Comparison of ENCODE assay signal across 18 cellular contexts in the genomic region with DNA sequence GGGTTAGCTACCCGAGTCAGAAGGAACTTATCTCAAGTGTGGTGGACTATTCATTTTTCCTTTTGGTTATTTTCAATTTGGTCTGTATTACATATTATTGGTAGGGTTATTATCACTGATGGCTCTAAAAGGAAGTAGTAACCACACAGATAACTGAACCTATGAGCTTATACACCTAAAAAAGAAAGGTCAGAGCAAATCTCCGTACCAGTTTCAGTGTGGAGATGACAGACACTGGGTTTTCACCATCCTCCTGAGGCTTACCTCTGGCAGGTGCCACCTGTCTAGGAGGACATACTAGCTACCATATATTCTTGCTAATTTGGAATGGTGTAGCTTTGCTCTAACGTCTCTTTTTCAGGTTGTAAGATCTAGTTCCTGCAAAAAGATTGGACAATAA. TPM values are rescaled to one million over a fixed set of nuclear protein-coding genes. Genes with fewer than 3 reads are reported as not detected.
DNase-seq lines count a peak whose midpoint lies in the region; ATAC-seq and TF ChIP-seq lines count a peak whose summit lies in the region.
"Had no signal": no experiment of that assay in that cellular context is flagged by ENCODE, and none has a peak within 500 bp of the region (broad histone marks: within the 10 kb centered on the region; RNA-seq: fewer than 3 reads in every experiment).

No MANE protein-coding gene starts in this region.

- no peaks in the 10 kb centered on the region for H3K36me3 ChIP-seq in gastroesophageal sphincter
- H3K36me3 ChIP-seq: BLaER1 had no signal

- no peak for TF ChIP-seq EP300 in gastroesophageal sphincter (IDR thresholded peaks at IDR 0.05)

- H3K27ac ChIP-seq in gastroesophageal sphincter, result no peak overlapping the region
- H3K27ac ChIP-seq: BLaER1 had no signal

- no peaks in the 10 kb centered on the region for H3K9me3 ChIP-seq in gastroesophageal sphincter
- H3K9me3 ChIP-seq: BLaER1 had no signal

- TF ChIP-seq CTCF in gastroesophageal sphincter (IDR thresholded peaks at IDR 0.05) (no peak), omental fat pad (IDR thresholded peaks at IDR 0.05) (no peak)

- 74 to 85% methylated on average over 3 of the region's 3 CpGs for WGBS in gastroesophageal sphincter (ENCODE audit: low coverage in 1 of 2), 2 donors

- DNase-seq in omental fat pad (ENCODE audit: low spot score) (no peak), NCI-H1694 treated with DMSO at 0.1 percent for 48 hours (lab: John Stamatoyannopoulos, UW) (no peak), SK-N-DZ (ENCODE audit: low spot score) (no peak)
- DNase-seq: CD4-positive, alpha-beta memory T cell; H7; HFFc6; KBM-7; NCI-H1105 treated with DMSO at 0.1 percent for 48 hours; NCI-H187 treated with DMSO at 0.1 percent for 48 hours; NCI-H226; NCI-H524 had no signal

- no peak overlapping the region for H3K4me3 ChIP-seq in gastroesophageal sphincter
- H3K4me3 ChIP-seq: BLaER1 had no signal

- no peaks in the 10 kb centered on the region for H3K4me1 ChIP-seq in gastroesophageal sphincter

- H3K27me3 ChIP-seq in gastroesophageal sphincter, result peaks cover 4% of the 10 kb centered on the region
- H3K27me3 ChIP-seq: BLaER1 had no signal

- no peak for TF ChIP-seq POLR2A in gastroesophageal sphincter (IDR thresholded peaks at IDR 0.05)

- peak; percentile 79 for ATAC-seq in GM18868 (IDR thresholded peaks at IDR 0.05; ENCODE audit: unreplicated experiment)
- peak; percentile 63 for ATAC-seq in GM21717 (IDR thresholded peaks at IDR 0.05; ENCODE audit: unreplicated experiment)
- ATAC-seq in HG03432 (IDR thresholded peaks at IDR 0.05; ENCODE audit: unreplicated experiment), result peak; percentile 61
- no peak for ATAC-seq in gastroesophageal sphincter
- ATAC-seq in omental fat pad (ENCODE audit: low FRiP score), result no peak
- ATAC-seq: HepG2 had no signal

RNA-seq across cellular contexts. Expression of gene GAP43, which starts 10.2 kb away (rescaled TPM):
- 1 to 10 TPM in 3 of 4 donors, under 1 TPM in 1; 0.47 to 2.7 (median 1.6) TPM for total RNA-seq in gastroesophageal sphincter
- under 1 TPM in 1 of 4 donors, not detected in 3; 0.36 TPM for total RNA-seq in omental fat pad
- polyA plus RNA-seq in SK-N-DZ (2014; cell fraction: cytosol; rRNA removed), result 82.8 and 92.1 TPM in 2 replicates
- polyA plus RNA-seq in SK-N-DZ (2014; cell fraction: nucleus; rRNA removed), result 36.1 and 47.6 TPM in 2 replicates
- total RNA-seq: CD4-positive, alpha-beta memory T cell; HepG2; SK-MEL-5 had no signal
- polyA plus RNA-seq: CD4-positive, alpha-beta memory T cell; HepG2 had no signal

Comparison
In these comparisons a context has a peak if more than half of its experiments do, and no peak if none do; other contexts are left out.
1. ATAC-seq: peak in GM18868 (single experiment), GM21717 (single experiment) and HG03432 (single experiment); none in gastroesophageal sphincter (single experiment) and omental fat pad (single experiment).